8 cellular contexts compared by ENCODE assay signal in the genomic region with DNA sequence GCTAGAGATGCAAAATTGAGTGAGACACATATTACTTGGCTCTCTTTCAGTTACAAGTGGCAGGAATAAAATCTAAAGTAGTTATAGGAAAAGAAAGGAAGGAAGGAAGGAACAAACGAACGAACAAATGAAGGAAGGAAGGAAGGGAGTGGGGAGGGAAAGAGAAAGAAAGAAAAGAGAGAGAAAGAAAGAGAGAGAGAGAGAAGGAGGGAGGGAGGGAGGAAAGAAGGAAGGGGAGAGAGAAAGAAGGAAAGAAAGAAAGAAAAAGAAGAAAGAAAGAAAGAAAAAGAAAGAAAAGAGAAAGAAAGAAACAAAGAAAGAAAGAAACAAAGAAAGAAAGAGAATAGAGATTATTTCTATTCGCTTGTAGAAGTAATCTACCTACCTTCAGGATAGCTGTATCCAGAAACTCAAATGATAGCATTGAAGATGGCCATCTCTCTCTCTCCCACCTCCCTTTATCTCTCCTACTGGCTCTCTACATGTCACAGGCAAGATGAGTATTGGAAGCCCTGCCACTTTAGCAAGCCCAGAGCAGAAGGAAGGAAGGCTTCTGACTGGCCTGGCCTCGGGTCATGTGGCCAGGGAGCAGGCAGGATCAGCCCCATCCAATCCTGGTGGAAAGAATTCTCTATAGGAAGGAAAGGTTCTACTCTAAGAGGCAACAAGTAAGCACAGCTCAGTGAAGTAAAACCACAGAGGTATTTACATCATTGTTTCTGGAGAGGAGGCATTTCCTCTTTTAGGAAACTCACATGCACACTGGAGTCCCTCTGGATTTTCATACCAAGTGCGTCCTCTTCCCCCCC.
A peak's percentile ranks its signal among the peaks of the same experiment; 100 is the strongest.
DNase-seq lines count a peak whose midpoint lies in the region; ATAC-seq and TF ChIP-seq lines count a peak whose summit lies in the region.

No MANE protein-coding gene starts in this region.

- no peak overlapping the region for H3K4me3 ChIP-seq in BJ (ENCODE audit: low read depth, low read length)

- H3K27me3 Mint-ChIP-seq in WTC11 (ENCODE audit: low read depth) (no peaks in the 10 kb centered on the region), memory B cell (no peaks in the 10 kb centered on the region), natural killer cell (ENCODE audit: low read depth in 2 of 2) (peaks cover 46 to 86% of the 10 kb centered on the region in 2 donors)

- H3K36me3 Mint-ChIP-seq in WTC11 (peaks cover 12% of the 10 kb centered on the region), memory B cell (peaks cover 3% of the 10 kb centered on the region), natural killer cell (no peaks in the 10 kb centered on the region)

- peak; percentile 37 for ATAC-seq in HG03135 (IDR thresholded peaks at IDR 0.05; ENCODE audit: unreplicated experiment)
- ATAC-seq in WTC11, result peak; percentile 83
- ATAC-seq in memory B cell (ENCODE audit: low read depth), result peak; percentile 79
- no peak for ATAC-seq in HG02840 (IDR thresholded peaks at IDR 0.05; ENCODE audit: low FRiP score, unreplicated experiment)
- ATAC-seq in GM21515 (IDR thresholded peaks at IDR 0.05; ENCODE audit: unreplicated experiment), result no peak
- no peak for ATAC-seq in natural killer cell

- intact Hi-C loops in natural killer cell (cut with micrococcal nuclease), result no loop called here

- H3K9me3 Mint-ChIP-seq in WTC11 (peaks cover 25% of the 10 kb centered on the region), memory B cell (peaks cover 9% of the 10 kb centered on the region), natural killer cell (no peaks in the 10 kb centered on the region)

- POLR2A ChIA-PET in BJ (lab: Charles Lee) (interaction anchor here (0.7 kb wide), 1 partner anchor 164 kb away, joined by 6 read pairs; no protein-coding TSS in a partner anchor), WTC11 (lab: Charles Lee) (interaction anchor here (0.6 kb wide), 1 partner anchor 30 kb away, joined by 4 read pairs; no protein-coding TSS in a partner anchor)

- H3K4me3 Mint-ChIP-seq in WTC11 (no peak overlapping the region), memory B cell (peak overlapping the region; percentile 62), natural killer cell (no peak overlapping the region)

- DNase-seq in BJ (ENCODE audit: low read depth) (peak; percentile 43), WTC11 (ENCODE audit: low spot score) (no peak), memory B cell (ENCODE audit: low spot score in 2 of 2) (no peak), natural killer cell (no peak)
- DNase-seq in stimulated activated naive CD4-positive, alpha-beta T cell treated with Interleukin-2 at 50 U/mL for 16 hours (lab: John Stamatoyannopoulos, UW), result no peak

- 0 out of 2 replicates have a peak, but pooled peaks cover 2% of the 10 kb centered on the region for H3K27me3 ChIP-seq in BJ (ENCODE audit: control insufficient read depth, insufficient read depth, low read length)

- H3K36me3 ChIP-seq in BJ (ENCODE audit: control insufficient read depth, insufficient read depth, low read length), result no peaks in the 10 kb centered on the region

- TF ChIP-seq CTCF in BJ (IDR thresholded peaks at IDR 0.05; ENCODE audit: insufficient read depth, low read depth, low read length) (no peak), WTC11 (IDR thresholded peaks at IDR 0.05) (no peak), natural killer cell (IDR thresholded peaks at IDR 0.05) (no peak)

- H3K4me1 Mint-ChIP-seq in WTC11, result peaks cover 37% of the 10 kb centered on the region
- H3K4me1 Mint-ChIP-seq in memory B cell, result peaks cover 20% of the 10 kb centered on the region
- H3K4me1 Mint-ChIP-seq in natural killer cell, result no peaks in the 10 kb centered on the region

- H3K27ac Mint-ChIP-seq in WTC11, result no peak overlapping the region; the same call in 1 of the 2 replicates
- peak overlapping the region; percentile 28 for H3K27ac Mint-ChIP-seq in memory B cell
- no peak overlapping the region for H3K27ac Mint-ChIP-seq in natural killer cell

- CTCF ChIA-PET in BJ (lab: Yijun Ruan, JAX), result no interaction called here
- CTCF ChIA-PET in WTC11 (lab: Charles Lee), result no interaction called here

TF ChIP-seq in WTC11, 78 proteins besides CTCF, POLR2A, EP300 and RAD21:
- TF ChIP-seq, protein P1, sequence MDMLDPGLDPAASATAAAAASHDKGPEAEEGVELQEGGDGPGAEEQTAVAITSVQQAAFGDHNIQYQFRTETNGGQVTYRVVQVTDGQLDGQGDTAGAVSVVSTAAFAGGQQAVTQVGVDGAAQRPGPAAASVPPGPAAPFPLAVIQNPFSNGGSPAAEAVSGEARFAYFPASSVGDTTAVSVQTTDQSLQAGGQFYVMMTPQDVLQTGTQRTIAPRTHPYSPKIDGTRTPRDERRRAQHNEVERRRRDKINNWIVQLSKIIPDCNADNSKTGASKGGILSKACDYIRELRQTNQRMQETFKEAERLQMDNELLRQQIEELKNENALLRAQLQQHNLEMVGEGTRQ (CRISPR knock-in tag; IDR thresholded peaks at IDR 0.05), result peak; percentile 67
- TF ChIP-seq, protein P2, sequence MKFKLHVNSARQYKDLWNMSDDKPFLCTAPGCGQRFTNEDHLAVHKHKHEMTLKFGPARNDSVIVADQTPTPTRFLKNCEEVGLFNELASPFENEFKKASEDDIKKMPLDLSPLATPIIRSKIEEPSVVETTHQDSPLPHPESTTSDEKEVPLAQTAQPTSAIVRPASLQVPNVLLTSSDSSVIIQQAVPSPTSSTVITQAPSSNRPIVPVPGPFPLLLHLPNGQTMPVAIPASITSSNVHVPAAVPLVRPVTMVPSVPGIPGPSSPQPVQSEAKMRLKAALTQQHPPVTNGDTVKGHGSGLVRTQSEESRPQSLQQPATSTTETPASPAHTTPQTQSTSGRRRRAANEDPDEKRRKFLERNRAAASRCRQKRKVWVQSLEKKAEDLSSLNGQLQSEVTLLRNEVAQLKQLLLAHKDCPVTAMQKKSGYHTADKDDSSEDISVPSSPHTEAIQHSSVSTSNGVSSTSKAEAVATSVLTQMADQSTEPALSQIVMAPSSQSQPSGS (CRISPR knock-in tag; IDR thresholded peaks at IDR 0.05; ENCODE audit: borderline replicate concordance, low read depth), result no peak
- TF ChIP-seq, protein P3, sequence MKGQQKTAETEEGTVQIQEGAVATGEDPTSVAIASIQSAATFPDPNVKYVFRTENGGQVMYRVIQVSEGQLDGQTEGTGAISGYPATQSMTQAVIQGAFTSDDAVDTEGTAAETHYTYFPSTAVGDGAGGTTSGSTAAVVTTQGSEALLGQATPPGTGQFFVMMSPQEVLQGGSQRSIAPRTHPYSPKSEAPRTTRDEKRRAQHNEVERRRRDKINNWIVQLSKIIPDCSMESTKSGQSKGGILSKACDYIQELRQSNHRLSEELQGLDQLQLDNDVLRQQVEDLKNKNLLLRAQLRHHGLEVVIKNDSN (CRISPR knock-in tag; IDR thresholded peaks at IDR 0.05), result peak; percentile 38; the same call in 1 of the 2 replicates
- TF ChIP-seq, protein P4, sequence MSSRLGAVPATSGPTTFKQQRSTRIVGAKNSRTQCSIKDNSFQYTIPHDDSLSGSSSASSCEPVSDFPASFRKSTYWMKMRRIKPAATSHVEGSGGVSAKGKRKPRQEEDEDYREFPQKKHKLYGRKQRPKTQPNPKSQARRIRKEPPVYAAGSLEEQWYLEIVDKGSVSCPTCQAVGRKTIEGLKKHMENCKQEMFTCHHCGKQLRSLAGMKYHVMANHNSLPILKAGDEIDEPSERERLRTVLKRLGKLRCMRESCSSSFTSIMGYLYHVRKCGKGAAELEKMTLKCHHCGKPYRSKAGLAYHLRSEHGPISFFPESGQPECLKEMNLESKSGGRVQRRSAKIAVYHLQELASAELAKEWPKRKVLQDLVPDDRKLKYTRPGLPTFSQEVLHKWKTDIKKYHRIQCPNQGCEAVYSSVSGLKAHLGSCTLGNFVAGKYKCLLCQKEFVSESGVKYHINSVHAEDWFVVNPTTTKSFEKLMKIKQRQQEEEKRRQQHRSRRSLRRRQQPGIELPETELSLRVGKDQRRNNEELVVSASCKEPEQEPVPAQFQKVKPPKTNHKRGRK (CRISPR knock-in tag; IDR thresholded peaks at IDR 0.05; ENCODE audit: borderline replicate concordance), result peak; percentile 91; the same call in 1 of the 2 replicates
- no peak for TF ChIP-seq PRRX2 (CRISPR knock-in tag; IDR thresholded peaks at IDR 0.05)

Comparison
In these comparisons a context has a peak if more than half of its experiments do, and no peak if none do; other contexts are left out.
1. ATAC-seq: peak in HG03135 (single experiment), WTC11 (single experiment) and memory B cell (single experiment); none in HG02840 (single experiment), GM21515 (single experiment) and natural killer cell (0 of 3).